ENCODE assay signal across 11 cellular contexts in genomic region chr13:99296270-99296865, GRCh38. TPM values are rescaled to one million over a fixed set of nuclear protein-coding genes. Genes with fewer than 3 reads are reported as not detected.
A peak's percentile ranks its signal among the peaks of the same experiment; 100 is the strongest.
DNase-seq lines count a peak whose midpoint lies in the region; ATAC-seq lines count a peak whose summit lies in the region.
"Had no signal": no experiment of that assay in that cellular context is flagged by ENCODE, and none has a peak within 500 bp of the region (broad histone marks: within the 10 kb centered on the region; RNA-seq: fewer than 3 reads in every experiment).

No MANE protein-coding gene starts in this region.

- peaks cover 38% of the 10 kb centered on the region for H3K36me3 Mint-ChIP-seq in activated T-cell treated with anti-CD3 and anti-CD28 coated beads, Interleukin-2, amount 50 U/mL, for 4 hours (ENCODE audit: insufficient read depth)
- peaks cover 87% of the 10 kb centered on the region for H3K36me3 Mint-ChIP-seq in activated T-helper 2 cell treated with anti-CD3 and anti-CD28 coated beads, Interferon-gamma antibody, Interleukin-2, Interleukin-4, amounts not matched to agents 10 μg/mL and 5 μg/mL and 100 μg/mL, durations not matched to agents 14 hours and 24 hours and 36 hours (ENCODE audit: low read depth)

- H3K27me3 Mint-ChIP-seq in activated T-cell treated with anti-CD3 and anti-CD28 coated beads, Interleukin-2, amount 50 U/mL, for 4 hours (ENCODE audit: low read depth): no peaks in the 10 kb centered on the region
- no peaks in the 10 kb centered on the region for H3K27me3 Mint-ChIP-seq in activated T-helper 2 cell treated with anti-CD3 and anti-CD28 coated beads, Interferon-gamma antibody, Interleukin-2, Interleukin-4, amounts not matched to agents 10 μg/mL and 5 μg/mL and 100 μg/mL, durations not matched to agents 14 hours and 24 hours and 36 hours (ENCODE audit: low read depth)

- ATAC-seq in activated T-cell treated with anti-CD3 and anti-CD28 coated beads, Interleukin-2, amount 50 U/mL, for 4 hours: peak; percentile 68 to 70
- ATAC-seq in HG03064 (IDR thresholded peaks at IDR 0.05; ENCODE audit: low read depth, unreplicated experiment): peak; percentile 43

- H3K4me3 Mint-ChIP-seq in activated T-cell treated with anti-CD3 and anti-CD28 coated beads, Interleukin-2, amount 50 U/mL, for 4 hours: peak overlapping the region; percentile 78
- H3K4me3 Mint-ChIP-seq in activated T-helper 2 cell treated with anti-CD3 and anti-CD28 coated beads, Interferon-gamma antibody, Interleukin-2, Interleukin-4, amounts not matched to agents 10 μg/mL and 5 μg/mL and 100 μg/mL, durations not matched to agents 14 hours and 24 hours and 36 hours (ENCODE audit: low read depth): peak overlapping the region; percentile 73

- H3K27ac Mint-ChIP-seq in activated T-helper 2 cell treated with anti-CD3 and anti-CD28 coated beads, Interferon-gamma antibody, Interleukin-2, Interleukin-4, amounts not matched to agents 10 μg/mL and 5 μg/mL and 100 μg/mL, durations not matched to agents 14 hours and 24 hours and 36 hours: peak overlapping the region; percentile 89

- no peak for DNase-seq in activated T-cell treated with anti-CD3 and anti-CD28 coated beads, Interleukin-2, amount 50 U/mL, for 4 hours
- DNase-seq in activated T-cell treated with anti-CD3 and anti-CD28 coated beads for 4 hours: no peak
- DNase-seq in activated T-helper 2 cell treated with anti-CD3 and anti-CD28 coated beads, Interferon-gamma antibody, Interleukin-2, Interleukin-4, amounts not matched to agents 10 μg/mL and 5 μg/mL and 100 μg/mL, durations not matched to agents 14 hours and 24 hours and 36 hours (ENCODE audit: low spot score): no peak
- DNase-seq in stromal cell of bone marrow (ENCODE audit: low read depth): peak; percentile 25
- no peak for DNase-seq in stimulated activated CD4-positive, alpha-beta T cell treated with anti-CD3 and anti-CD28 coated beads, Interleukin-4, amount 100 ng/mL, for 1 hour
- DNase-seq in NCI-H2081 treated with DMSO at 0.1 percent for 48 hours (lab: John Stamatoyannopoulos, UW): no peak
- no peak for DNase-seq in GM19240 (ENCODE audit: insufficient read length, low spot score)
- DNase-seq: activated effector memory CD4-positive, alpha-beta T cell treated with anti-CD3 and anti-CD28 coated beads, Interleukin-2, amount 50 U/mL, for 16 hours had no signal

- no peaks in the 10 kb centered on the region for H3K9me3 Mint-ChIP-seq in activated T-cell treated with anti-CD3 and anti-CD28 coated beads, Interleukin-2, amount 50 U/mL, for 4 hours
- H3K9me3 Mint-ChIP-seq in activated T-helper 2 cell treated with anti-CD3 and anti-CD28 coated beads, Interferon-gamma antibody, Interleukin-2, Interleukin-4, amounts not matched to agents 10 μg/mL and 5 μg/mL and 100 μg/mL, durations not matched to agents 14 hours and 24 hours and 36 hours: no peaks in the 10 kb centered on the region

- intact Hi-C loops in activated T-helper 2 cell treated with anti-CD3 and anti-CD28 coated beads, Interferon-gamma antibody, Interleukin-2, Interleukin-4, amounts not matched to agents 10 μg/mL and 5 μg/mL and 100 μg/mL, durations not matched to agents 14 hours and 24 hours and 36 hours (cut with micrococcal nuclease): loop anchor here (1.0 to 5.0 kb wide), 6 partner anchors 8 to 206 kb away; partner anchors contain the start of gene TM9SF2

- H3K4me1 Mint-ChIP-seq in activated T-cell treated with anti-CD3 and anti-CD28 coated beads, Interleukin-2, amount 50 U/mL, for 4 hours (ENCODE audit: low read depth): peaks cover 80% of the 10 kb centered on the region
- H3K4me1 Mint-ChIP-seq in activated T-helper 2 cell treated with anti-CD3 and anti-CD28 coated beads, Interferon-gamma antibody, Interleukin-2, Interleukin-4, amounts not matched to agents 10 μg/mL and 5 μg/mL and 100 μg/mL, durations not matched to agents 14 hours and 24 hours and 36 hours (ENCODE audit: low read depth): peaks cover 74% of the 10 kb centered on the region

RNA-seq across cellular contexts. Expression of gene GPR183, which starts 10.8 kb away (rescaled TPM):
- 10 to 100 TPM; 48.6 to 86.8 (median 65.7) TPM for total RNA-seq in activated T-cell treated with anti-CD3 and anti-CD28 coated beads, Interleukin-2, amount 50 U/mL, for 4 hours
- 143 and 147 TPM in 2 replicates for total RNA-seq in activated T-helper 2 cell treated with anti-CD3 and anti-CD28 coated beads, Interferon-gamma antibody, Interleukin-2, Interleukin-4, amounts not matched to agents 10 μg/mL and 5 μg/mL and 100 μg/mL, durations not matched to agents 14 hours and 24 hours and 36 hours

RNA-seq across cellular contexts. Expression of gene GPR18, which starts 38.2 kb away (rescaled TPM):
- 1 to 10 TPM; 3.3 to 4.0 (median 3.9) TPM for total RNA-seq in activated T-cell treated with anti-CD3 and anti-CD28 coated beads, Interleukin-2, amount 50 U/mL, for 4 hours
- total RNA-seq in activated T-helper 2 cell treated with anti-CD3 and anti-CD28 coated beads, Interferon-gamma antibody, Interleukin-2, Interleukin-4, amounts not matched to agents 10 μg/mL and 5 μg/mL and 100 μg/mL, durations not matched to agents 14 hours and 24 hours and 36 hours: 7.4 and 8.4 TPM in 2 replicates
- total RNA-seq: fibroblast of villous mesenchyme, myocyte had no signal
